Comparison of ENCODE assay signal across 13 cellular contexts in the genomic region with DNA sequence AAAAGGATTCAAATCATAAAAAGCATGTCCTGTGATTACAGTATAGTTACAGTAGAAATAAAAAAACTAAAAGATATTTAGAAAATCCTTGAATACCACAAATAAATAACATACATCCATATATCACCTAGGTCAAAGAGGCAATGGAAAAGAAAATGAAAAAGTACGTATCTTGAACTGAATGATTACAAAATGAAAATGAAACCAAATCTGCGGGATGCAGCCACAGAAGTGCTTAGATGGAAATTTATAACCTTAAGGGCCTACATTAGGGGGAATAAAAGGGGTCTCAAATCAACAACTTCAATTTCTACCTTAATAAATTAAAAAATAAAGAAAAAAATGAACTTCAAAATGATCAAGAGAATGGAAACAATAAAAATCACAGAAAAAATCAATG.
DNase-seq lines count a peak whose midpoint lies in the region; ATAC-seq and TF ChIP-seq lines count a peak whose summit lies in the region.
"Had no signal": no experiment of that assay in that cellular context is flagged by ENCODE, and none has a peak within 500 bp of the region (broad histone marks: within the 10 kb centered on the region; RNA-seq: fewer than 3 reads in every experiment).

No MANE protein-coding gene starts in this region.

- H3K4me3 ChIP-seq in MG63 = peak overlapping the region; percentile 46

- peaks cover 11% of the 10 kb centered on the region for H3K4me1 Mint-ChIP-seq in activated T-cell treated with anti-CD3 and anti-CD28 coated beads, Interleukin-2, amount 50 U/mL, for 24 hours (ENCODE audit: low read depth)
- no peaks in the 10 kb centered on the region for H3K4me1 Mint-ChIP-seq in dendritic cell treated with granulocyte-macrophage colony-stimulating factor and Interleukin-4, amounts not matched to agents 40 ng/mL and 50 ng/mL, for 4 days (ENCODE audit: low read depth)
- no peaks in the 10 kb centered on the region for H3K4me1 Mint-ChIP-seq in stimulated activated effector memory CD8-positive, alpha-beta T cell treated with anti-CD3 and anti-CD28 coated beads, Interleukin-12 subunit alpha, Interleukin-12 subunit beta, amount 100 ng/mL, for 72 hours
- no peaks in the 10 kb centered on the region for H3K4me1 Mint-ChIP-seq in type B pancreatic cell (ENCODE audit: unreplicated experiment)

- TF ChIP-seq CTCF in type B pancreatic cell (conservative IDR thresholded peaks at IDR 0.05) = no peak

- intact Hi-C loops in dendritic cell treated with granulocyte-macrophage colony-stimulating factor and Interleukin-4, amounts not matched to agents 40 ng/mL and 50 ng/mL, for 4 days (cut with micrococcal nuclease) = no loop called here

- H3K27ac Mint-ChIP-seq in activated T-cell treated with anti-CD3 and anti-CD28 coated beads, Interleukin-2, amount 50 U/mL, for 24 hours = no peak overlapping the region
- H3K27ac Mint-ChIP-seq in dendritic cell treated with granulocyte-macrophage colony-stimulating factor and Interleukin-4, amounts not matched to agents 40 ng/mL and 50 ng/mL, for 4 days = no peak overlapping the region
- H3K27ac Mint-ChIP-seq in stimulated activated effector memory CD8-positive, alpha-beta T cell treated with anti-CD3 and anti-CD28 coated beads, Interleukin-12 subunit alpha, Interleukin-12 subunit beta, amount 100 ng/mL, for 72 hours = no peak overlapping the region
- H3K27ac Mint-ChIP-seq in type B pancreatic cell = no peak overlapping the region
- H3K27ac Mint-ChIP-seq: progenitor cell of endocrine pancreas had no signal

- H3K9me3 ChIP-seq in MG63 = no peaks in the 10 kb centered on the region
- H3K9me3 ChIP-seq: gastrocnemius medialis, uterus had no signal

- no peaks in the 10 kb centered on the region for H3K27me3 ChIP-seq in MG63
- H3K27me3 ChIP-seq: gastrocnemius medialis, uterus had no signal

- H3K36me3 Mint-ChIP-seq in activated T-cell treated with anti-CD3 and anti-CD28 coated beads, Interleukin-2, amount 50 U/mL, for 24 hours (ENCODE audit: low read depth) = no peaks in the 10 kb centered on the region
- no peaks in the 10 kb centered on the region for H3K36me3 Mint-ChIP-seq in dendritic cell treated with granulocyte-macrophage colony-stimulating factor and Interleukin-4, amounts not matched to agents 40 ng/mL and 50 ng/mL, for 4 days (ENCODE audit: low read depth)
- no peaks in the 10 kb centered on the region for H3K36me3 Mint-ChIP-seq in stimulated activated effector memory CD8-positive, alpha-beta T cell treated with anti-CD3 and anti-CD28 coated beads, Interleukin-12 subunit alpha, Interleukin-12 subunit beta, amount 100 ng/mL, for 72 hours
- H3K36me3 Mint-ChIP-seq in type B pancreatic cell = no peaks in the 10 kb centered on the region

- no peaks in the 10 kb centered on the region for H3K36me3 ChIP-seq in MG63
- H3K36me3 ChIP-seq: gastrocnemius medialis, uterus had no signal

- no peak for ATAC-seq in stimulated activated effector memory CD8-positive, alpha-beta T cell treated with anti-CD3 and anti-CD28 coated beads, Interleukin-12 subunit alpha, Interleukin-12 subunit beta, amount 100 ng/mL, for 72 hours
- ATAC-seq: gastrocnemius medialis, left lobe of liver had no signal

- H3K27me3 Mint-ChIP-seq in activated T-cell treated with anti-CD3 and anti-CD28 coated beads, Interleukin-2, amount 50 U/mL, for 24 hours = no peaks in the 10 kb centered on the region
- no peaks in the 10 kb centered on the region for H3K27me3 Mint-ChIP-seq in dendritic cell treated with granulocyte-macrophage colony-stimulating factor and Interleukin-4, amounts not matched to agents 40 ng/mL and 50 ng/mL, for 4 days
- peaks cover 4% of the 10 kb centered on the region for H3K27me3 Mint-ChIP-seq in type B pancreatic cell
- H3K27me3 Mint-ChIP-seq: progenitor cell of endocrine pancreas had no signal

- H3K9me3 Mint-ChIP-seq in activated T-cell treated with anti-CD3 and anti-CD28 coated beads, Interleukin-2, amount 50 U/mL, for 24 hours = no peaks in the 10 kb centered on the region
- H3K9me3 Mint-ChIP-seq in dendritic cell treated with granulocyte-macrophage colony-stimulating factor and Interleukin-4, amounts not matched to agents 40 ng/mL and 50 ng/mL, for 4 days = no peaks in the 10 kb centered on the region
- H3K9me3 Mint-ChIP-seq in stimulated activated effector memory CD8-positive, alpha-beta T cell treated with anti-CD3 and anti-CD28 coated beads, Interleukin-12 subunit alpha, Interleukin-12 subunit beta, amount 100 ng/mL, for 72 hours = no peaks in the 10 kb centered on the region
- H3K9me3 Mint-ChIP-seq in type B pancreatic cell = no peaks in the 10 kb centered on the region

- DNase-seq in activated T-cell treated with anti-CD3 and anti-CD28 coated beads, Interleukin-2, amount 50 U/mL, for 24 hours = no peak
- DNase-seq in activated T-cell treated with anti-CD3 and anti-CD28 coated beads, Interleukin-2, amount 50 U/mL, for 1 hour = no peak
- no peak for DNase-seq in MG63
- no peak for DNase-seq in stimulated activated effector memory CD8-positive, alpha-beta T cell treated with anti-CD3 and anti-CD28 coated beads, Interleukin-12 subunit alpha, Interleukin-12 subunit beta, amount 100 ng/mL, for 72 hours (ENCODE audit: low spot score in 2 of 2)
- DNase-seq in NCI-H1930 (lab: John Stamatoyannopoulos, UW) = no peak
- DNase-seq in type B pancreatic cell (ENCODE audit: extremely low spot score, unreplicated experiment) = no peak
- DNase-seq in KG1 (lab: John Stamatoyannopoulos, UW) = no peak
- DNase-seq: caudate nucleus, gastrocnemius medialis, uterus had no signal

- H3K4me3 Mint-ChIP-seq in activated T-cell treated with anti-CD3 and anti-CD28 coated beads, Interleukin-2, amount 50 U/mL, for 24 hours = peak overlapping the region; percentile 62
- H3K4me3 Mint-ChIP-seq in dendritic cell treated with granulocyte-macrophage colony-stimulating factor and Interleukin-4, amounts not matched to agents 40 ng/mL and 50 ng/mL, for 4 days = peak overlapping the region; percentile 51
- H3K4me3 Mint-ChIP-seq in stimulated activated effector memory CD8-positive, alpha-beta T cell treated with anti-CD3 and anti-CD28 coated beads, Interleukin-12 subunit alpha, Interleukin-12 subunit beta, amount 100 ng/mL, for 72 hours = peak overlapping the region; percentile 22
- H3K4me3 Mint-ChIP-seq in type B pancreatic cell = no peak overlapping the region
